Comparison of ENCODE assay signal across 12 cellular contexts in the genomic region with DNA sequence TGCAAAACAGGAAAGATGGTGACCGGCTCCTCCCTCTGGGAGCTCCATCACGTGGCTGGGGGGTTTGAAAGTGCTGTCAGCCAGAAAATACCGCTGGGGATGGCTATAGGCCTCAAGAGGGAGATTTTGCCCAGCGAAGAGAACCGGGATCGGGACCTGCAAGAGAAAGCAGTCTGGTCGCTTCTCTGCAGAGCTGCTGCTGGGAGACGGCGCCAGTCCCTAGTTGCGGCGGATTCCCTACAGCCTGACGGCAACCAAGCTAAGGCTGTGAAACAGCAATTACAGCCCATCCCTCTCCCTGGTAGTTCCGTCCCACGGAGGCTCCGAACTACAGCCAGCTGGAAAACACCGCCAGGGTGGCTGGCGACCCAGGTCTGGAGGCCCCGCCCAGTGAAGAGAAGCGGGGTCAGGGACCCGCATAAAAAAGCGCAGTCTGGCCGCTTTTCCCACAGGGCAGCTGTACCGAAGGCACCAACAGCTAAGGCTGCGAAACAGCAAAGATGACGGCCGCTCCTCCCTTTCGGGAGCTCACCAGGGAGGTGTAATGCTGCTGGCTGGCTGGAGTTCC.
A peak's percentile ranks its signal among the peaks of the same experiment; 100 is the strongest.
DNase-seq lines count a peak whose midpoint lies in the region; ATAC-seq, FAIRE-seq and TF ChIP-seq lines count a peak whose summit lies in the region.
"Had no signal": no experiment of that assay in that cellular context is flagged by ENCODE, and none has a peak within 500 bp of the region (broad histone marks: within the 10 kb centered on the region; RNA-seq: fewer than 3 reads in every experiment).

No MANE protein-coding gene starts in this region.

- peak overlapping the region; percentile 95 for H2AFZ ChIP-seq in H1 (ENCODE audit: low read length)

- no peak for ATAC-seq in GM19467 (IDR thresholded peaks at IDR 0.05; ENCODE audit: unreplicated experiment)

- peaks cover 0 to 3% (median 0%) of the 10 kb centered on the region in 4 experiments; a peak in 1 of 7 replicates for H3K4me1 ChIP-seq in H1 (replicated peaks in 1 of 4; ENCODE audit: control insufficient read depth in 3 of 4, insufficient read depth in 4 of 4, low read length in 3 of 4)
- H3K4me1 ChIP-seq in tibial nerve: no peaks in the 10 kb centered on the region

- H2BK15ac ChIP-seq in H1 (ENCODE audit: low read length): no peak overlapping the region

- TF ChIP-seq RAD21 in H1 (IDR thresholded peaks at IDR 0.05 in 1 of 2, conservative IDR thresholded peaks at IDR 0.05 in 1 of 2; ENCODE audit: low read depth in 2 of 2, low read length in 2 of 2): no peak

- peak; percentile 6 for DNase-seq in NCI-H1694 (lab: John Stamatoyannopoulos, UW)
- DNase-seq in NCI-H1694 treated with DMSO at 0.1 percent for 48 hours (lab: John Stamatoyannopoulos, UW): no peak
- peak in 1 of 2 experiments; percentile 49 for DNase-seq in H1 (ENCODE audit: low read depth in 1 of 2, low spot score in 2 of 2)
- DNase-seq in medulla oblongata (ENCODE audit: extremely low spot score): peak; percentile 14
- DNase-seq in tibial nerve (ENCODE audit: low spot score in 2 of 2): no peak
- no peak for DNase-seq in middle frontal gyrus (ENCODE audit: extremely low spot score, low spot score)
- DNase-seq in NCI-H2171 (lab: John Stamatoyannopoulos, UW): no peak
- DNase-seq: activated CD4-positive, alpha-beta memory T cell treated with anti-CD3 and anti-CD28 coated beads for 36 hours; NCI-H1048; SHP77 treated with DMSO at 0.1 percent for 48 hours had no signal

- CTCF ChIA-PET in H1 (lab: Charles Lee; ENCODE audit: partially characterized antibody): interaction anchor here (0.6 to 2.1 kb wide), 4 partner anchors 10 to 181 kb away, joined by 3 to 8 read pairs (median 3); no protein-coding TSS in a partner anchor

- H4K20me1 ChIP-seq in H1 (replicated peaks in 1 of 2; ENCODE audit: control insufficient read depth in 1 of 2, insufficient read depth in 2 of 2, low read length in 2 of 2): no peaks in the 10 kb centered on the region

- H4K5ac ChIP-seq in H1 (ENCODE audit: insufficient read length, low read depth, low read length): no peak overlapping the region

- no peak overlapping the region for H2AK5ac ChIP-seq in H1 (ENCODE audit: low read depth, low read length)

- peak overlapping the region; percentile 93; the same call in 1 of the 2 replicates for H4K8ac ChIP-seq in H1 (ENCODE audit: extremely low read depth, insufficient read depth, low read length)

- no peak overlapping the region for H2BK120ac ChIP-seq in H1 (replicated peaks; ENCODE audit: low read depth, low read length)

- H3K9ac ChIP-seq in H1 (replicated peaks in 1 of 4; ENCODE audit: extremely low read depth in 1 of 4, low read depth in 3 of 4, low read length in 3 of 4): no peak overlapping the region; a peak in 1 of 7 replicates

- TF ChIP-seq POLR2A in H1 (IDR thresholded peaks at IDR 0.05; ENCODE audit: control extremely low read depth in 1 of 2, low read depth in 2 of 2, low read length in 2 of 2) (no peak), tibial nerve (IDR thresholded peaks at IDR 0.05) (no peak)

- H3K79me1 ChIP-seq in H1 (ENCODE audit: low read depth, low read length): no peaks in the 10 kb centered on the region

- POLR2A ChIA-PET in H1 (lab: Charles Lee; ENCODE audit: partially characterized antibody): interaction anchor here (1.3 kb wide), 1 partner anchor 18 kb away, joined by 7 read pairs; no protein-coding TSS in a partner anchor

- no peak overlapping the region for H3K14ac ChIP-seq in H1 (ENCODE audit: insufficient read length)

- 67% methylated on average over 23 of the region's 27 CpGs; no CpG with 5 or more reads in 1 of the 2 experiments for WGBS in H1 (ENCODE audit: extremely low coverage in 1 of 2, insufficient coverage in 1 of 2, insufficient read length in 1 of 2, insufficient replicate concordance in 2 of 2, low coverage in 1 of 2, low lambda C conversion rate in 2 of 2, missing lambda C conversion rate in 1 of 2), 2 experiments
- 11 to 30% methylated on average over 26 to 27 of the region's 27 CpGs for WGBS in tibial nerve, 2 donors

- H2BK5ac ChIP-seq in H1 (ENCODE audit: low read depth, low read length): peak overlapping the region; percentile 57; the same call in 1 of the 2 replicates

- H3K4ac ChIP-seq in H1 (replicated peaks; ENCODE audit: insufficient read length, low read depth, low read length): no peak overlapping the region

- H3K4me3 ChIP-seq in H1 (ENCODE audit: extremely low read depth in 1 of 4, insufficient read depth in 2 of 4, low read depth in 3 of 4, low read length in 4 of 4): peak overlapping the region in 3 of 4 experiments; percentile 1 to 28 (median 21); a peak in 4 of 8 replicates
- peak overlapping the region in 3 of 4 donors; percentile 24 to 48 (median 30) for H3K4me3 ChIP-seq in tibial nerve

- peaks cover 3% of the 10 kb centered on the region; the same call in 1 of the 2 replicates for H3K23me2 ChIP-seq in H1 (ENCODE audit: low read depth, low read length)

- TF ChIP-seq CTCF in H1 (IDR thresholded peaks at IDR 0.05; ENCODE audit: control extremely low read depth in 1 of 3, insufficient read depth in 1 of 3, low read depth in 1 of 3, low read length in 3 of 3) (no peak), tibial nerve (IDR thresholded peaks at IDR 0.05) (no peak)

- no peak overlapping the region for H3K56ac ChIP-seq in H1 (replicated peaks; ENCODE audit: insufficient read length, low read depth, low read length)

- no peak overlapping the region for H4K91ac ChIP-seq in H1 (replicated peaks; ENCODE audit: insufficient read length, low read length)

- no peak overlapping the region for H3K23ac ChIP-seq in H1 (ENCODE audit: insufficient read length)

- peak overlapping the region; percentile 78 for H3K18ac ChIP-seq in H1 (ENCODE audit: extremely low read depth, low read length)

- TF ChIP-seq EP300 in H1 (IDR thresholded peaks at IDR 0.05; ENCODE audit: borderline replicate concordance in 1 of 2, low read depth in 2 of 2, low read length in 2 of 2): no peak
- TF ChIP-seq EP300 in tibial nerve (IDR thresholded peaks at IDR 0.05): no peak

- peak overlapping the region; percentile 60; the same call in 1 of the 2 replicates for H2BK12ac ChIP-seq in H1 (ENCODE audit: low read depth, low read length)

- no peaks in the 10 kb centered on the region for H3K9me3 ChIP-seq in H1 (ENCODE audit: insufficient read depth in 2 of 2, low read depth in 1 of 2, low read length in 1 of 2)
- H3K9me3 ChIP-seq in tibial nerve: no peaks in the 10 kb centered on the region

- H3K36me3 ChIP-seq in H1 (ENCODE audit: control insufficient read depth in 2 of 4, insufficient read depth in 4 of 4, low read length in 3 of 4) (no peaks in the 10 kb centered on the region), tibial nerve (no peaks in the 10 kb centered on the region)

- FAIRE-seq in H1 (lab: Jason Lieb, UNC): no peak
- FAIRE-seq: A204.1 had no signal

- peak overlapping the region; percentile 30 to 70 for H3K4me2 ChIP-seq in H1 (ENCODE audit: insufficient read depth in 1 of 2, low read depth in 2 of 2, low read length in 2 of 2)

- H3K27ac ChIP-seq in H1 (ENCODE audit: low read depth, low read length) (no peak overlapping the region), tibial nerve (no peak overlapping the region)

- H3K27me3 ChIP-seq in H1 (replicated peaks in 1 of 4; ENCODE audit: control insufficient read depth in 3 of 4, extremely low read depth in 1 of 4, insufficient read depth in 3 of 4, low read length in 3 of 4) (no peaks in the 10 kb centered on the region), tibial nerve (no peaks in the 10 kb centered on the region)

- H3K79me2 ChIP-seq in H1 (ENCODE audit: control insufficient read depth in 1 of 2, insufficient read depth in 2 of 2, low read length in 2 of 2): no peaks in the 10 kb centered on the region

- no peak overlapping the region for H2BK20ac ChIP-seq in H1 (ENCODE audit: low read length)

TF ChIP-seq in H1, 55 proteins besides CTCF, POLR2A, EP300 and RAD21:
- TF ChIP-seq, protein P1, sequence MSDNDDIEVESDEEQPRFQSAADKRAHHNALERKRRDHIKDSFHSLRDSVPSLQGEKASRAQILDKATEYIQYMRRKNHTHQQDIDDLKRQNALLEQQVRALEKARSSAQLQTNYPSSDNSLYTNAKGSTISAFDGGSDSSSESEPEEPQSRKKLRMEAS (IDR thresholded peaks at IDR 0.05): 0 out of 2 replicates have a peak, but pooled peaks have one; percentile 18
- TF ChIP-seq BCL11A (IDR thresholded peaks at IDR 0.05; ENCODE audit: low read depth in 2 of 2, low read length in 2 of 2) (no peak), SIN3A (conservative IDR thresholded peaks at IDR 0.05 in 1 of 2, IDR thresholded peaks at IDR 0.05 in 1 of 2; ENCODE audit: low read depth in 1 of 2, low read length in 2 of 2) (no peak), EGR1 (IDR thresholded peaks at IDR 0.05; ENCODE audit: borderline replicate concordance, low read depth, low read length) (no peak), RFX5 (IDR thresholded peaks at IDR 0.05; ENCODE audit: borderline replicate concordance, low read depth, low read length) (no peak)
- TF ChIP-seq, protein P2, sequence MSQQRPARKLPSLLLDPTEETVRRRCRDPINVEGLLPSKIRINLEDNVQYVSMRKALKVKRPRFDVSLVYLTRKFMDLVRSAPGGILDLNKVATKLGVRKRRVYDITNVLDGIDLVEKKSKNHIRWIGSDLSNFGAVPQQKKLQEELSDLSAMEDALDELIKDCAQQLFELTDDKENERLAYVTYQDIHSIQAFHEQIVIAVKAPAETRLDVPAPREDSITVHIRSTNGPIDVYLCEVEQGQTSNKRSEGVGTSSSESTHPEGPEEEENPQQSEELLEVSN (IDR thresholded peaks at IDR 0.05): 0 out of 2 replicates have a peak, but pooled peaks have one; percentile 13
TF ChIP-seq in H1: peak in this region for 2.

Comparison
In these comparisons a context has a peak if more than half of its experiments do, and no peak if none do; other contexts are left out.
1. DNase-seq: peak in NCI-H1694 (single experiment) and medulla oblongata (single experiment); none in NCI-H1694 treated with DMSO at 0.1 percent for 48 hours (single experiment), tibial nerve (0 of 2), middle frontal gyrus (single experiment) and NCI-H2171 (single experiment).